Comparison of ENCODE assay signal across 26 cellular contexts in the genomic region with DNA sequence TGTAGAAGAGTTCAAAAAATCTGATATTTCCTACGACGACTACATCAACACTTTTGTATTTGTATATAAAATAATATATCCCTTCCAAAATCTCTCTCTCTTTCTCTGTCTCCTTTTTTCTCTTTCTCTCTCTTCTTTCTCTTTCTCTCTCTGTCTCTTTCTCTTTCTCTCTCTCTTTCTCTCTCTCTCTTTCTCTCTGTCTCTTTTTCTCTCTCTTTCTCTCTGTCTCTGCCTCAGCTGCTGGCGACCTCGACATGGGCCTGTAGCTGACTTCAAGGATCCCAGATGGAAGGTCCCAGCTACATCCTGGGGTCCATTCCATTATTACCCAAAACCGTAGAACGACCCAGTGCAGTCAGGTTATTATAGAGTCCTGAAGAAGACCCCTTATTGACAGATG.
"Had no signal": no experiment of that assay in that cellular context is flagged by ENCODE, and none has a peak within 500 bp of the region (broad histone marks: within the 10 kb centered on the region; RNA-seq: fewer than 3 reads in every experiment).

No MANE protein-coding gene starts in this region.

- H3K27ac Mint-ChIP-seq: activated B cell treated with CpG ODN at 0.5 μM for 24 hours; activated CD4-positive, alpha-beta T cell treated with anti-CD3 and anti-CD28 coated beads, Interleukin-2, amount 10 ng/mL, durations not matched to agents 24 days and 14 days; activated CD8-positive, alpha-beta T cell treated with anti-CD3 and anti-CD28 coated beads for 36 hours; activated naive CD4-positive, alpha-beta T cell treated with anti-CD3 and anti-CD28 coated beads, Interleukin-2, amount 50 U/mL, for 24 hours; activated naive CD8-positive, alpha-beta T cell treated with anti-CD3 and anti-CD28 coated beads, Interleukin-2, amount 10 ng/mL, durations not matched to agents 7 days and 5 days; activated T-cell treated with anti-CD3 and anti-CD28 coated beads, Interleukin-2, amount 50 U/mL, for 72 hours; activated T-helper 17 cell treated with anti-CD3 and anti-CD28 coated beads, Interleukin-2, amount 50 U/mL, for 72 hours; T-helper 1 cell treated with Interleukin-12 subunit alpha and Interleukin-12 subunit beta and Interleukin-4 antibody, amounts not matched to agents 30 μg/mL and 1 μg/mL, for 36 hours; T-helper 2 cell treated with Interferon-gamma antibody and Interleukin-4, amounts not matched to agents 5 μg/mL and 100 μg/mL, for 36 hours had no signal

- H3K27ac ChIP-seq: ascending aorta, cardiac muscle cell, SJCRH30, SK-N-MC had no signal

- H3K4me3 ChIP-seq: ascending aorta, cardiac muscle cell, SJCRH30, SK-N-MC had no signal

- H3K27me3 Mint-ChIP-seq: activated B cell treated with CpG ODN at 0.5 μM for 24 hours had no signal

- DNase-seq: activated B cell treated with CpG ODN at 0.5 μM for 24 hours; activated CD4-positive, alpha-beta T cell treated with anti-CD3 and anti-CD28 coated beads for 1 hour; activated CD4-positive, alpha-beta T cell treated with anti-CD3 and anti-CD28 coated beads, Interleukin-2, amount 10 ng/mL, durations not matched to agents 24 days and 14 days; activated CD4-positive, alpha-beta T cell treated with anti-CD3 and anti-CD28 coated beads, Interleukin-2, amount 50 U/mL, for 4 hours; activated CD8-positive, alpha-beta T cell treated with anti-CD3 and anti-CD28 coated beads for 36 hours; activated effector memory CD4-positive, alpha-beta T cell treated with anti-CD3 and anti-CD28 coated beads, Interleukin-2, amount 50 U/mL, for 16 hours; activated naive CD4-positive, alpha-beta T cell treated with Interleukin-2 at 50 U/mL for 16 hours; activated naive CD8-positive, alpha-beta T cell treated with anti-CD3 and anti-CD28 coated beads, Interleukin-2, amount 10 ng/mL, durations not matched to agents 7 days and 5 days; activated T-cell treated with anti-CD3 and anti-CD28 coated beads, Interleukin-2, amount 50 U/mL, for 1 hour; activated T-cell treated with anti-CD3 and anti-CD28 coated beads, Interleukin-2, amount 50 U/mL, for 72 hours; amygdala; KG1; MM.1S; MV-4-11; NCI-H1092; NCI-H345; NCI-H524 treated with DMSO at 0.1 percent for 48 hours; SJCRH30 had no signal

- H3K4me1 ChIP-seq: ascending aorta, SJCRH30 had no signal

- H3K9me3 ChIP-seq: ascending aorta, SJCRH30 had no signal

- H3K4me3 Mint-ChIP-seq: activated B cell treated with CpG ODN at 0.5 μM for 24 hours; activated CD4-positive, alpha-beta T cell treated with anti-CD3 and anti-CD28 coated beads, Interleukin-2, amount 10 ng/mL, durations not matched to agents 24 days and 14 days; activated CD8-positive, alpha-beta T cell treated with anti-CD3 and anti-CD28 coated beads for 36 hours; activated naive CD4-positive, alpha-beta T cell treated with anti-CD3 and anti-CD28 coated beads, Interleukin-2, amount 50 U/mL, for 24 hours; activated naive CD8-positive, alpha-beta T cell treated with anti-CD3 and anti-CD28 coated beads, Interleukin-2, amount 10 ng/mL, durations not matched to agents 7 days and 5 days; activated T-cell treated with anti-CD3 and anti-CD28 coated beads, Interleukin-2, amount 50 U/mL, for 72 hours; activated T-helper 17 cell treated with anti-CD3 and anti-CD28 coated beads, Interleukin-2, amount 50 U/mL, for 72 hours; central memory CD8-positive, alpha-beta T cell; T-helper 1 cell treated with Interleukin-12 subunit alpha and Interleukin-12 subunit beta and Interleukin-4 antibody, amounts not matched to agents 30 μg/mL and 1 μg/mL, for 36 hours; T-helper 2 cell treated with Interferon-gamma antibody and Interleukin-4, amounts not matched to agents 5 μg/mL and 100 μg/mL, for 36 hours had no signal

- ATAC-seq: activated CD8-positive, alpha-beta T cell treated with anti-CD3 and anti-CD28 coated beads for 36 hours; activated T-cell treated with anti-CD3 and anti-CD28 coated beads, Interleukin-2, amount 50 U/mL, for 72 hours; activated T-helper 17 cell treated with anti-CD3 and anti-CD28 coated beads, Interleukin-2, amount 50 U/mL, for 72 hours had no signal

- H3K27me3 ChIP-seq: ascending aorta, cardiac muscle cell had no signal

- H3K36me3 ChIP-seq: ascending aorta, cardiac muscle cell, SJCRH30 had no signal

- H3K4me1 Mint-ChIP-seq: activated B cell treated with CpG ODN at 0.5 μM for 24 hours; activated CD4-positive, alpha-beta T cell treated with anti-CD3 and anti-CD28 coated beads, Interleukin-2, amount 10 ng/mL, durations not matched to agents 24 days and 14 days; activated naive CD4-positive, alpha-beta T cell treated with anti-CD3 and anti-CD28 coated beads, Interleukin-2, amount 50 U/mL, for 24 hours; activated naive CD8-positive, alpha-beta T cell treated with anti-CD3 and anti-CD28 coated beads, Interleukin-2, amount 10 ng/mL, durations not matched to agents 7 days and 5 days; activated T-helper 17 cell treated with anti-CD3 and anti-CD28 coated beads, Interleukin-2, amount 50 U/mL, for 72 hours; central memory CD8-positive, alpha-beta T cell had no signal

- H3K9me3 Mint-ChIP-seq: activated B cell treated with CpG ODN at 0.5 μM for 24 hours; activated CD4-positive, alpha-beta T cell treated with anti-CD3 and anti-CD28 coated beads, Interleukin-2, amount 10 ng/mL, durations not matched to agents 24 days and 14 days; activated CD8-positive, alpha-beta T cell treated with anti-CD3 and anti-CD28 coated beads for 36 hours; activated naive CD4-positive, alpha-beta T cell treated with anti-CD3 and anti-CD28 coated beads, Interleukin-2, amount 50 U/mL, for 24 hours; activated naive CD8-positive, alpha-beta T cell treated with anti-CD3 and anti-CD28 coated beads, Interleukin-2, amount 10 ng/mL, durations not matched to agents 7 days and 5 days; activated T-cell treated with anti-CD3 and anti-CD28 coated beads, Interleukin-2, amount 50 U/mL, for 72 hours; activated T-helper 17 cell treated with anti-CD3 and anti-CD28 coated beads, Interleukin-2, amount 50 U/mL, for 72 hours; central memory CD8-positive, alpha-beta T cell; T-helper 1 cell treated with Interleukin-12 subunit alpha and Interleukin-12 subunit beta and Interleukin-4 antibody, amounts not matched to agents 30 μg/mL and 1 μg/mL, for 36 hours; T-helper 2 cell treated with Interferon-gamma antibody and Interleukin-4, amounts not matched to agents 5 μg/mL and 100 μg/mL, for 36 hours had no signal
